In genomic region chr18:14173116-14173951, GRCh38 we compare ENCODE assay signal across 8 cellular contexts. TPM values are rescaled to one million over a fixed set of nuclear protein-coding genes. Genes with fewer than 3 reads are reported as not detected.
DNase-seq lines count a peak whose midpoint lies in the region; ATAC-seq and TF ChIP-seq lines count a peak whose summit lies in the region.
"Not testable (repeated sequence)": the region's sequence is repeated elsewhere in the genome, so short reads cannot be mapped to it uniquely, and the experiment has no call there.

No MANE protein-coding gene starts in this region.

- DNase-seq in MG63 (peak; percentile 91), posterior vena cava (ENCODE audit: low spot score) (peak; percentile 73)
- not testable (repeated sequence) for DNase-seq in Right ventricle myocardium superior; stimulated activated effector memory CD8-positive, alpha-beta T cell treated with anti-CD3 and anti-CD28 coated beads, Interleukin-12 subunit alpha, Interleukin-12 subunit beta, amount 100 ng/mL, for 72 hours (ENCODE audit: low spot score in 2 of 2); aorta

- H3K4me1 ChIP-seq in esophagus (ENCODE audit: control insufficient read depth in 2 of 2, insufficient read depth in 2 of 2, low read length in 1 of 2): peaks cover 0 to 27% of the 10 kb centered on the region in 2 donors
- not testable (repeated sequence) for H3K4me1 ChIP-seq in liver (ENCODE audit: control insufficient read depth in 4 of 4, insufficient read depth in 4 of 4, low read length in 3 of 4); aorta (ENCODE audit: control insufficient read depth in 1 of 2, insufficient read depth in 2 of 2, low read length in 2 of 2)

- H3K36me3 ChIP-seq in MG63; esophagus (ENCODE audit: control insufficient read depth in 2 of 2, insufficient read depth in 2 of 2, low read length in 1 of 2); liver (ENCODE audit: control insufficient read depth in 4 of 4, insufficient read depth in 3 of 4, low read depth in 1 of 4, low read length in 3 of 4); aorta (ENCODE audit: control insufficient read depth in 1 of 2, insufficient read depth in 2 of 2, low read length in 1 of 2): not testable (repeated sequence)

- intact Hi-C loops in Right ventricle myocardium superior (cut with DNase I); posterior vena cava (cut with DNase I); aorta (cut with DNase I): not testable (repeated sequence)

- H3K9me3 Mint-ChIP-seq in activated T-helper 17 cell treated with anti-CD3 and anti-CD28 coated beads, Interleukin-2, amount 50 U/mL, for 72 hours; stimulated activated effector memory CD8-positive, alpha-beta T cell treated with anti-CD3 and anti-CD28 coated beads, Interleukin-12 subunit alpha, Interleukin-12 subunit beta, amount 100 ng/mL, for 72 hours: not testable (repeated sequence)

- H3K36me3 Mint-ChIP-seq in activated T-helper 17 cell treated with anti-CD3 and anti-CD28 coated beads, Interleukin-2, amount 50 U/mL, for 72 hours (ENCODE audit: low read depth); stimulated activated effector memory CD8-positive, alpha-beta T cell treated with anti-CD3 and anti-CD28 coated beads, Interleukin-12 subunit alpha, Interleukin-12 subunit beta, amount 100 ng/mL, for 72 hours: not testable (repeated sequence)

- not testable (repeated sequence) for H3K27me3 Mint-ChIP-seq in activated T-helper 17 cell treated with anti-CD3 and anti-CD28 coated beads, Interleukin-2, amount 50 U/mL, for 72 hours

- H3K4me3 ChIP-seq in MG63; esophagus (ENCODE audit: low read depth in 1 of 2, low read length in 2 of 2); liver (ENCODE audit: low read depth in 1 of 3, low read length in 3 of 3); aorta (ENCODE audit: low read length in 2 of 2): not testable (repeated sequence)

- not testable (repeated sequence) for H3K9ac ChIP-seq in liver (ENCODE audit: low read depth in 1 of 2, low read length in 2 of 2)

- TF ChIP-seq CTCF in liver (IDR thresholded peaks at IDR 0.05; ENCODE audit: low read depth, low read length, missing input control): not testable (repeated sequence)

- ATAC-seq in activated T-helper 17 cell treated with anti-CD3 and anti-CD28 coated beads, Interleukin-2, amount 50 U/mL, for 72 hours (replicated peaks): peak; percentile 12
- ATAC-seq in Right ventricle myocardium superior (ENCODE audit: poor library complexity) (peak; percentile 14), aorta (ENCODE audit: low FRiP score) (peak; percentile 8)
- peak; percentile 14 for ATAC-seq in stimulated activated effector memory CD8-positive, alpha-beta T cell treated with anti-CD3 and anti-CD28 coated beads, Interleukin-12 subunit alpha, Interleukin-12 subunit beta, amount 100 ng/mL, for 72 hours

- H3K9me3 ChIP-seq in MG63; esophagus (ENCODE audit: control insufficient read depth in 2 of 2, insufficient read depth in 1 of 2, low read depth in 1 of 2, low read length in 1 of 2); liver (ENCODE audit: control insufficient read depth in 4 of 4, low read length in 3 of 4); aorta (ENCODE audit: control insufficient read depth, low read length): not testable (repeated sequence)

- not testable (repeated sequence) for H3K4me1 Mint-ChIP-seq in activated T-helper 17 cell treated with anti-CD3 and anti-CD28 coated beads, Interleukin-2, amount 50 U/mL, for 72 hours; stimulated activated effector memory CD8-positive, alpha-beta T cell treated with anti-CD3 and anti-CD28 coated beads, Interleukin-12 subunit alpha, Interleukin-12 subunit beta, amount 100 ng/mL, for 72 hours

- peak overlapping the region; percentile 82 to 85 for H3K27ac ChIP-seq in esophagus (ENCODE audit: low read depth in 2 of 2, low read length in 1 of 2)
- not testable (repeated sequence) for H3K27ac ChIP-seq in liver (ENCODE audit: low read depth in 1 of 2, low read length in 2 of 2); aorta (ENCODE audit: low read depth in 1 of 2, low read length in 2 of 2)

- H3K27ac Mint-ChIP-seq in activated T-helper 17 cell treated with anti-CD3 and anti-CD28 coated beads, Interleukin-2, amount 50 U/mL, for 72 hours: not testable (repeated sequence)
- peak overlapping the region; percentile 50 for H3K27ac Mint-ChIP-seq in stimulated activated effector memory CD8-positive, alpha-beta T cell treated with anti-CD3 and anti-CD28 coated beads, Interleukin-12 subunit alpha, Interleukin-12 subunit beta, amount 100 ng/mL, for 72 hours

- 55 to 67% methylated on average over 11 of the region's 11 CpGs for WGBS in esophagus, 2 donors
- WGBS in liver: 54% methylated on average over 11 of the region's 11 CpGs
- WGBS in aorta, 2 donors: 86 to 95% methylated on average over 9 to 11 of the region's 11 CpGs

- H3K4me3 Mint-ChIP-seq in activated T-helper 17 cell treated with anti-CD3 and anti-CD28 coated beads, Interleukin-2, amount 50 U/mL, for 72 hours; stimulated activated effector memory CD8-positive, alpha-beta T cell treated with anti-CD3 and anti-CD28 coated beads, Interleukin-12 subunit alpha, Interleukin-12 subunit beta, amount 100 ng/mL, for 72 hours: not testable (repeated sequence)

- not testable (repeated sequence) for TF ChIP-seq RAD21 in liver (IDR thresholded peaks at IDR 0.05)

- not testable (repeated sequence) for H3K27me3 ChIP-seq in MG63; esophagus (ENCODE audit: control insufficient read depth in 1 of 2, insufficient read depth in 2 of 2, low read length in 2 of 2); liver (ENCODE audit: control insufficient read depth in 4 of 4, insufficient read depth in 4 of 4, low read length in 3 of 4); aorta (ENCODE audit: control insufficient read depth in 1 of 2, insufficient read depth in 2 of 2, low read length in 1 of 2)

TF ChIP-seq in liver, 16 proteins besides CTCF, POLR2A, EP300 and RAD21:
- TF ChIP-seq HNF4A (conservative IDR thresholded peaks at IDR 0.05): peak in 1 of 2 donors; percentile 42
- peak; percentile 9 to 42 for TF ChIP-seq RXRA (IDR thresholded peaks at IDR 0.05)

RNA-seq across cellular contexts. Expression of gene ZNF519, which starts 41.1 kb away (rescaled TPM):
- total RNA-seq in MG63 (2014; rRNA removed; shearing (Covaris generic); ENCODE audit: low replicate concordance): 4.5 and 6.4 TPM in 2 replicates
- total RNA-seq in activated T-helper 17 cell treated with anti-CD3 and anti-CD28 coated beads, Interleukin-2, amount 50 U/mL, for 72 hours: 10 to 100 TPM; 17.4 to 18.4 TPM
- polyA plus RNA-seq in esophagus: 1 to 10 TPM; 1.8 to 4.7 TPM
- 2.7 TPM for total RNA-seq in Right ventricle myocardium superior
- total RNA-seq in liver: 1 to 10 TPM; 1.3 to 4.0 TPM
- polyA plus RNA-seq in liver: under 1 TPM; 0.29 to 0.96 TPM
- total RNA-seq in posterior vena cava: 10 to 100 TPM in 1 of 2 donors, 1 to 10 TPM in 1; 5.8 to 10.2 TPM
- 1 to 10 TPM; 6.1 to 10.0 TPM for total RNA-seq in aorta
- 1 to 10 TPM; 2.6 to 3.6 TPM for polyA plus RNA-seq in aorta
